1 cellular context compared by ENCODE assay signal in the genomic region with DNA sequence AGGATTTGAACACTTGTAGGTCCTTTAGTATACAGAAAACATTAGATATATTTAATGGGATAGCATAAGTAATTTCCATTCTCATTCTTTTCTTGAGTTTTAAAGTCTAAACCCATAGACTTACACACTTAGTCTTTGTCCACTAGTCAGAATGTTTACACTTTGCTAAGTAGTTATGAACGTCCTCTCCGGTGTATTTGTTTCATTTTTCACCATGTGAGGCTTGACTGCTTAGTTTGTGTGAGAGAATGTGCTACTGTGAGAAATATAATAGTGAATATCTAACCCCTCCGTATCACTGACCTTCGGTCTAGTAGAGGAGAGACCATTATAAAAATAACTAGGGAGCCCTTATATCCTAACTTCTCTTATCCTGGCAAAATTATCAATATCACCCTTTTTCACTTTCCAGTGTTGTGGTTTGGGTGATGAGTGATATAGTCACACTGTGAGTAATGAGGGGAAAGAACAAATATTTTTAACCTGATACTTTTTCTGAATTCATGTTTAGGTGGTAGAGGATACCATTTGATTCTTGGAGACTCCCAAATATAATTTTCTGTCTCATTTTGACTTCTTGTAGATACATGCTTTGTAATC.
A peak's percentile ranks its signal among the peaks of the same experiment; 100 is the strongest.
TF ChIP-seq lines count a peak whose summit lies in the region.

No MANE protein-coding gene starts in this region.

TF ChIP-seq in GM12878, 131 proteins besides CTCF, POLR2A, EP300 and RAD21 (continued from another document and continues in another):
- TF ChIP-seq, protein P1, sequence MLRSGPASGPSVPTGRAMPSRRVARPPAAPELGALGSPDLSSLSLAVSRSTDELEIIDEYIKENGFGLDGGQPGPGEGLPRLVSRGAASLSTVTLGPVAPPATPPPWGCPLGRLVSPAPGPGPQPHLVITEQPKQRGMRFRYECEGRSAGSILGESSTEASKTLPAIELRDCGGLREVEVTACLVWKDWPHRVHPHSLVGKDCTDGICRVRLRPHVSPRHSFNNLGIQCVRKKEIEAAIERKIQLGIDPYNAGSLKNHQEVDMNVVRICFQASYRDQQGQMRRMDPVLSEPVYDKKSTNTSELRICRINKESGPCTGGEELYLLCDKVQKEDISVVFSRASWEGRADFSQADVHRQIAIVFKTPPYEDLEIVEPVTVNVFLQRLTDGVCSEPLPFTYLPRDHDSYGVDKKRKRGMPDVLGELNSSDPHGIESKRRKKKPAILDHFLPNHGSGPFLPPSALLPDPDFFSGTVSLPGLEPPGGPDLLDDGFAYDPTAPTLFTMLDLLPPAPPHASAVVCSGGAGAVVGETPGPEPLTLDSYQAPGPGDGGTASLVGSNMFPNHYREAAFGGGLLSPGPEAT (IDR thresholded peaks at IDR 0.05; ENCODE audit: low read depth) = peak; percentile 73
- peak; percentile 96 for TF ChIP-seq RUNX3 (IDR thresholded peaks at IDR 0.05; ENCODE audit: low read length)
- TF ChIP-seq, protein P2, sequence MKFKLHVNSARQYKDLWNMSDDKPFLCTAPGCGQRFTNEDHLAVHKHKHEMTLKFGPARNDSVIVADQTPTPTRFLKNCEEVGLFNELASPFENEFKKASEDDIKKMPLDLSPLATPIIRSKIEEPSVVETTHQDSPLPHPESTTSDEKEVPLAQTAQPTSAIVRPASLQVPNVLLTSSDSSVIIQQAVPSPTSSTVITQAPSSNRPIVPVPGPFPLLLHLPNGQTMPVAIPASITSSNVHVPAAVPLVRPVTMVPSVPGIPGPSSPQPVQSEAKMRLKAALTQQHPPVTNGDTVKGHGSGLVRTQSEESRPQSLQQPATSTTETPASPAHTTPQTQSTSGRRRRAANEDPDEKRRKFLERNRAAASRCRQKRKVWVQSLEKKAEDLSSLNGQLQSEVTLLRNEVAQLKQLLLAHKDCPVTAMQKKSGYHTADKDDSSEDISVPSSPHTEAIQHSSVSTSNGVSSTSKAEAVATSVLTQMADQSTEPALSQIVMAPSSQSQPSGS (IDR thresholded peaks at IDR 0.05; ENCODE audit: low read length) = peak; percentile 75
- TF ChIP-seq CREM (IDR thresholded peaks at IDR 0.05; ENCODE audit: low read depth) = peak; percentile 52; the same call in 1 of the 2 replicates
- no peak for TF ChIP-seq LARP7 (IDR thresholded peaks at IDR 0.05)
- TF ChIP-seq ZZZ3 (IDR thresholded peaks at IDR 0.05; ENCODE audit: control insufficient read depth, insufficient read length, low read depth) = no peak
- TF ChIP-seq MXI1 (IDR thresholded peaks at IDR 0.05; ENCODE audit: low read depth, low read length) = no peak
- TF ChIP-seq, protein P3, sequence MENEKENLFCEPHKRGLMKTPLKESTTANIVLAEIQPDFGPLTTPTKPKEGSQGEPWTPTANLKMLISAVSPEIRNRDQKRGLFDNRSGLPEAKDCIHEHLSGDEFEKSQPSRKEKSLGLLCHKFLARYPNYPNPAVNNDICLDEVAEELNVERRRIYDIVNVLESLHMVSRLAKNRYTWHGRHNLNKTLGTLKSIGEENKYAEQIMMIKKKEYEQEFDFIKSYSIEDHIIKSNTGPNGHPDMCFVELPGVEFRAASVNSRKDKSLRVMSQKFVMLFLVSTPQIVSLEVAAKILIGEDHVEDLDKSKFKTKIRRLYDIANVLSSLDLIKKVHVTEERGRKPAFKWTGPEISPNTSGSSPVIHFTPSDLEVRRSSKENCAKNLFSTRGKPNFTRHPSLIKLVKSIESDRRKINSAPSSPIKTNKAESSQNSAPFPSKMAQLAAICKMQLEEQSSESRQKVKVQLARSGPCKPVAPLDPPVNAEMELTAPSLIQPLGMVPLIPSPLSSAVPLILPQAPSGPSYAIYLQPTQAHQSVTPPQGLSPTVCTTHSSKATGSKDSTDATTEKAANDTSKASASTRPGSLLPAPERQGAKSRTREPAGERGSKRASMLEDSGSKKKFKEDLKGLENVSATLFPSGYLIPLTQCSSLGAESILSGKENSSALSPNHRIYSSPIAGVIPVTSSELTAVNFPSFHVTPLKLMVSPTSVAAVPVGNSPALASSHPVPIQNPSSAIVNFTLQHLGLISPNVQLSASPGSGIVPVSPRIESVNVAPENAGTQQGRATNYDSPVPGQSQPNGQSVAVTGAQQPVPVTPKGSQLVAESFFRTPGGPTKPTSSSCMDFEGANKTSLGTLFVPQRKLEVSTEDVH (IDR thresholded peaks at IDR 0.05; ENCODE audit: low read depth, partially characterized antibody) = no peak
- no peak for TF ChIP-seq NFXL1 (IDR thresholded peaks at IDR 0.05; ENCODE audit: borderline replicate concordance)
- TF ChIP-seq HDAC2 (IDR thresholded peaks at IDR 0.05) = no peak
- TF ChIP-seq CEBPB (IDR thresholded peaks at IDR 0.05; ENCODE audit: borderline replicate concordance in 1 of 2, low read depth in 2 of 2, low read length in 2 of 2) = no peak
- peak; percentile 52; the same call in 1 of the 2 replicates for TF ChIP-seq EED (IDR thresholded peaks at IDR 0.05; ENCODE audit: low read depth)
- TF ChIP-seq, protein P4, sequence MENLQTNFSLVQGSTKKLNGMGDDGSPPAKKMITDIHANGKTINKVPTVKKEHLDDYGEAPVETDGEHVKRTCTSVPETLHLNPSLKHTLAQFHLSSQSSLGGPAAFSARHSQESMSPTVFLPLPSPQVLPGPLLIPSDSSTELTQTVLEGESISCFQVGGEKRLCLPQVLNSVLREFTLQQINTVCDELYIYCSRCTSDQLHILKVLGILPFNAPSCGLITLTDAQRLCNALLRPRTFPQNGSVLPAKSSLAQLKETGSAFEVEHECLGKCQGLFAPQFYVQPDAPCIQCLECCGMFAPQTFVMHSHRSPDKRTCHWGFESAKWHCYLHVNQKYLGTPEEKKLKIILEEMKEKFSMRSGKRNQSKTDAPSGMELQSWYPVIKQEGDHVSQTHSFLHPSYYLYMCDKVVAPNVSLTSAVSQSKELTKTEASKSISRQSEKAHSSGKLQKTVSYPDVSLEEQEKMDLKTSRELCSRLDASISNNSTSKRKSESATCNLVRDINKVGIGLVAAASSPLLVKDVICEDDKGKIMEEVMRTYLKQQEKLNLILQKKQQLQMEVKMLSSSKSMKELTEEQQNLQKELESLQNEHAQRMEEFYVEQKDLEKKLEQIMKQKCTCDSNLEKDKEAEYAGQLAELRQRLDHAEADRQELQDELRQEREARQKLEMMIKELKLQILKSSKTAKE (IDR thresholded peaks at IDR 0.05; ENCODE audit: low read depth, poor library complexity, severe bottlenecking) = peak; percentile 51
- TF ChIP-seq SMC3 (IDR thresholded peaks at IDR 0.05; ENCODE audit: borderline replicate concordance, low read length) = no peak
- TF ChIP-seq, protein P5, sequence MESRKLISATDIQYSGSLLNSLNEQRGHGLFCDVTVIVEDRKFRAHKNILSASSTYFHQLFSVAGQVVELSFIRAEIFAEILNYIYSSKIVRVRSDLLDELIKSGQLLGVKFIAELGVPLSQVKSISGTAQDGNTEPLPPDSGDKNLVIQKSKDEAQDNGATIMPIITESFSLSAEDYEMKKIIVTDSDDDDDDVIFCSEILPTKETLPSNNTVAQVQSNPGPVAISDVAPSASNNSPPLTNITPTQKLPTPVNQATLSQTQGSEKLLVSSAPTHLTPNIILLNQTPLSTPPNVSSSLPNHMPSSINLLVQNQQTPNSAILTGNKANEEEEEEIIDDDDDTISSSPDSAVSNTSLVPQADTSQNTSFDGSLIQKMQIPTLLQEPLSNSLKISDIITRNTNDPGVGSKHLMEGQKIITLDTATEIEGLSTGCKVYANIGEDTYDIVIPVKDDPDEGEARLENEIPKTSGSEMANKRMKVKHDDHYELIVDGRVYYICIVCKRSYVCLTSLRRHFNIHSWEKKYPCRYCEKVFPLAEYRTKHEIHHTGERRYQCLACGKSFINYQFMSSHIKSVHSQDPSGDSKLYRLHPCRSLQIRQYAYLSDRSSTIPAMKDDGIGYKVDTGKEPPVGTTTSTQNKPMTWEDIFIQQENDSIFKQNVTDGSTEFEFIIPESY (IDR thresholded peaks at IDR 0.05) = no peak
- 0 out of 2 replicates have a peak, but pooled peaks have one; percentile 62 for TF ChIP-seq IRF4 (IDR thresholded peaks at IDR 0.05; ENCODE audit: low read depth, low read length)
- TF ChIP-seq MEF2B (IDR thresholded peaks at IDR 0.05; ENCODE audit: partially characterized antibody, poor library complexity, severe bottlenecking) = peak; percentile 18
- no peak for TF ChIP-seq ZSCAN29 (IDR thresholded peaks at IDR 0.05)
- TF ChIP-seq NFIC (IDR thresholded peaks at IDR 0.05; ENCODE audit: low read depth, low read length) = peak; percentile 92
- TF ChIP-seq FOXM1 (IDR thresholded peaks at IDR 0.05; ENCODE audit: low read depth, low read length) = peak; percentile 45; the same call in 1 of the 2 replicates
- TF ChIP-seq IKZF1 (conservative IDR thresholded peaks at IDR 0.05) = peak; percentile 74
- TF ChIP-seq, protein P6, sequence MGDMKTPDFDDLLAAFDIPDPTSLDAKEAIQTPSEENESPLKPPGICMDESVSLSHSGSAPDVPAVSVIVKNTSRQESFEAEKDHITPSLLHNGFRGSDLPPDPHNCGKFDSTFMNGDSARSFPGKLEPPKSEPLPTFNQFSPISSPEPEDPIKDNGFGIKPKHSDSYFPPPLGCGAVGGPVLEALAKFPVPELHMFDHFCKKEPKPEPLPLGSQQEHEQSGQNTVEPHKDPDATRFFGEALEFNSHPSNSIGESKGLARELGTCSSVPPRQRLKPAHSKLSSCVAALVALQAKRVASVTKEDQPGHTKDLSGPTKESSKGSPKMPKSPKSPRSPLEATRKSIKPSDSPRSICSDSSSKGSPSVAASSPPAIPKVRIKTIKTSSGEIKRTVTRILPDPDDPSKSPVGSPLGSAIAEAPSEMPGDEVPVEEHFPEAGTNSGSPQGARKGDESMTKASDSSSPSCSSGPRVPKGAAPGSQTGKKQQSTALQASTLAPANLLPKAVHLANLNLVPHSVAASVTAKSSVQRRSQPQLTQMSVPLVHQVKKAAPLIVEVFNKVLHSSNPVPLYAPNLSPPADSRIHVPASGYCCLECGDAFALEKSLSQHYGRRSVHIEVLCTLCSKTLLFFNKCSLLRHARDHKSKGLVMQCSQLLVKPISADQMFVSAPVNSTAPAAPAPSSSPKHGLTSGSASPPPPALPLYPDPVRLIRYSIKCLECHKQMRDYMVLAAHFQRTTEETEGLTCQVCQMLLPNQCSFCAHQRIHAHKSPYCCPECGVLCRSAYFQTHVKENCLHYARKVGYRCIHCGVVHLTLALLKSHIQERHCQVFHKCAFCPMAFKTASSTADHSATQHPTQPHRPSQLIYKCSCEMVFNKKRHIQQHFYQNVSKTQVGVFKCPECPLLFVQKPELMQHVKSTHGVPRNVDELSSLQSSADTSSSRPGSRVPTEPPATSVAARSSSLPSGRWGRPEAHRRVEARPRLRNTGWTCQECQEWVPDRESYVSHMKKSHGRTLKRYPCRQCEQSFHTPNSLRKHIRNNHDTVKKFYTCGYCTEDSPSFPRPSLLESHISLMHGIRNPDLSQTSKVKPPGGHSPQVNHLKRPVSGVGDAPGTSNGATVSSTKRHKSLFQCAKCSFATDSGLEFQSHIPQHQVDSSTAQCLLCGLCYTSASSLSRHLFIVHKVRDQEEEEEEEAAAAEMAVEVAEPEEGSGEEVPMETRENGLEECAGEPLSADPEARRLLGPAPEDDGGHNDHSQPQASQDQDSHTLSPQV (IDR thresholded peaks at IDR 0.05) = no peak
- TF ChIP-seq, protein P7, sequence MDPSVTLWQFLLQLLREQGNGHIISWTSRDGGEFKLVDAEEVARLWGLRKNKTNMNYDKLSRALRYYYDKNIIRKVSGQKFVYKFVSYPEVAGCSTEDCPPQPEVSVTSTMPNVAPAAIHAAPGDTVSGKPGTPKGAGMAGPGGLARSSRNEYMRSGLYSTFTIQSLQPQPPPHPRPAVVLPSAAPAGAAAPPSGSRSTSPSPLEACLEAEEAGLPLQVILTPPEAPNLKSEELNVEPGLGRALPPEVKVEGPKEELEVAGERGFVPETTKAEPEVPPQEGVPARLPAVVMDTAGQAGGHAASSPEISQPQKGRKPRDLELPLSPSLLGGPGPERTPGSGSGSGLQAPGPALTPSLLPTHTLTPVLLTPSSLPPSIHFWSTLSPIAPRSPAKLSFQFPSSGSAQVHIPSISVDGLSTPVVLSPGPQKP (IDR thresholded peaks at IDR 0.05; ENCODE audit: low read depth, low read length) = no peak
- TF ChIP-seq, protein P8, sequence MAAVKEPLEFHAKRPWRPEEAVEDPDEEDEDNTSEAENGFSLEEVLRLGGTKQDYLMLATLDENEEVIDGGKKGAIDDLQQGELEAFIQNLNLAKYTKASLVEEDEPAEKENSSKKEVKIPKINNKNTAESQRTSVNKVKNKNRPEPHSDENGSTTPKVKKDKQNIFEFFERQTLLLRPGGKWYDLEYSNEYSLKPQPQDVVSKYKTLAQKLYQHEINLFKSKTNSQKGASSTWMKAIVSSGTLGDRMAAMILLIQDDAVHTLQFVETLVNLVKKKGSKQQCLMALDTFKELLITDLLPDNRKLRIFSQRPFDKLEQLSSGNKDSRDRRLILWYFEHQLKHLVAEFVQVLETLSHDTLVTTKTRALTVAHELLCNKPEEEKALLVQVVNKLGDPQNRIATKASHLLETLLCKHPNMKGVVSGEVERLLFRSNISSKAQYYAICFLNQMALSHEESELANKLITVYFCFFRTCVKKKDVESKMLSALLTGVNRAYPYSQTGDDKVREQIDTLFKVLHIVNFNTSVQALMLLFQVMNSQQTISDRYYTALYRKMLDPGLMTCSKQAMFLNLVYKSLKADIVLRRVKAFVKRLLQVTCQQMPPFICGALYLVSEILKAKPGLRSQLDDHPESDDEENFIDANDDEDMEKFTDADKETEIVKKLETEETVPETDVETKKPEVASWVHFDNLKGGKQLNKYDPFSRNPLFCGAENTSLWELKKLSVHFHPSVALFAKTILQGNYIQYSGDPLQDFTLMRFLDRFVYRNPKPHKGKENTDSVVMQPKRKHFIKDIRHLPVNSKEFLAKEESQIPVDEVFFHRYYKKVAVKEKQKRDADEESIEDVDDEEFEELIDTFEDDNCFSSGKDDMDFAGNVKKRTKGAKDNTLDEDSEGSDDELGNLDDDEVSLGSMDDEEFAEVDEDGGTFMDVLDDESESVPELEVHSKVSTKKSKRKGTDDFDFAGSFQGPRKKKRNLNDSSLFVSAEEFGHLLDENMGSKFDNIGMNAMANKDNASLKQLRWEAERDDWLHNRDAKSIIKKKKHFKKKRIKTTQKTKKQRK (IDR thresholded peaks at IDR 0.05; ENCODE audit: low read depth, low read length) = no peak
- peak; percentile 88 for TF ChIP-seq MEF2A (IDR thresholded peaks at IDR 0.05; ENCODE audit: insufficient read depth, low read depth, low read length)
- TF ChIP-seq, protein P9, sequence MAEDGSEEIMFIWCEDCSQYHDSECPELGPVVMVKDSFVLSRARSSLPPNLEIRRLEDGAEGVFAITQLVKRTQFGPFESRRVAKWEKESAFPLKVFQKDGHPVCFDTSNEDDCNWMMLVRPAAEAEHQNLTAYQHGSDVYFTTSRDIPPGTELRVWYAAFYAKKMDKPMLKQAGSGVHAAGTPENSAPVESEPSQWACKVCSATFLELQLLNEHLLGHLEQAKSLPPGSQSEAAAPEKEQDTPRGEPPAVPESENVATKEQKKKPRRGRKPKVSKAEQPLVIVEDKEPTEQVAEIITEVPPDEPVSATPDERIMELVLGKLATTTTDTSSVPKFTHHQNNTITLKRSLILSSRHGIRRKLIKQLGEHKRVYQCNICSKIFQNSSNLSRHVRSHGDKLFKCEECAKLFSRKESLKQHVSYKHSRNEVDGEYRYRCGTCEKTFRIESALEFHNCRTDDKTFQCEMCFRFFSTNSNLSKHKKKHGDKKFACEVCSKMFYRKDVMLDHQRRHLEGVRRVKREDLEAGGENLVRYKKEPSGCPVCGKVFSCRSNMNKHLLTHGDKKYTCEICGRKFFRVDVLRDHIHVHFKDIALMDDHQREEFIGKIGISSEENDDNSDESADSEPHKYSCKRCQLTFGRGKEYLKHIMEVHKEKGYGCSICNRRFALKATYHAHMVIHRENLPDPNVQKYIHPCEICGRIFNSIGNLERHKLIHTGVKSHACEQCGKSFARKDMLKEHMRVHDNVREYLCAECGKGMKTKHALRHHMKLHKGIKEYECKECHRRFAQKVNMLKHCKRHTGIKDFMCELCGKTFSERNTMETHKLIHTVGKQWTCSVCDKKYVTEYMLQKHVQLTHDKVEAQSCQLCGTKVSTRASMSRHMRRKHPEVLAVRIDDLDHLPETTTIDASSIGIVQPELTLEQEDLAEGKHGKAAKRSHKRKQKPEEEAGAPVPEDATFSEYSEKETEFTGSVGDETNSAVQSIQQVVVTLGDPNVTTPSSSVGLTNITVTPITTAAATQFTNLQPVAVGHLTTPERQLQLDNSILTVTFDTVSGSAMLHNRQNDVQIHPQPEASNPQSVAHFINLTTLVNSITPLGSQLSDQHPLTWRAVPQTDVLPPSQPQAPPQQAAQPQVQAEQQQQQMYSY (CRISPR knock-in tag; IDR thresholded peaks at IDR 0.05) = no peak
